In the genomic region with DNA sequence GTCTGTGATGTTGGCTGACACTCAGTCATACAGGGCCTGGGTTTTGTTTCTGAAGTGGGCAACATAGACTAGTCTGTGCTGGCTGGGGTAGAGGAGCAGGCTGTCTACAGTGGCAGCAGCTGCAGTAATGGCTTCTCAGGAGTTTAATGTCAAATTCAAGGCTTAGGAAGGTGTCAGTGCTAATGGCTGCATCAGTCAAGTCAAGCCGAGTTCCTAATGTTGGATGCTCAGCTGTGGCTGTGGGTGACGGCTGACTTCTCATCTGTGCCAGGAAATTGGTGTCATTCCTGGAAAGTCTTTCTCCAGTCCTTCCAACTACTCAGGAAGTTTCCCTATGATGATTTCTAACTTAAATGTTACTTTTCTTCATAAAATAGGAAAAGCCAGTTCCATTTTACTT, we compare ENCODE assay signal across 24 cellular contexts.
DNase-seq lines count a peak whose midpoint lies in the region; ATAC-seq, FAIRE-seq and TF ChIP-seq lines count a peak whose summit lies in the region.
"Had no signal": no experiment of that assay in that cellular context is flagged by ENCODE, and none has a peak within 500 bp of the region (broad histone marks: within the 10 kb centered on the region; RNA-seq: fewer than 3 reads in every experiment).

No MANE protein-coding gene starts in this region.

- H3K4me3 Mint-ChIP-seq in MCF 10A (ENCODE audit: unreplicated experiment): no peak overlapping the region
- no peak overlapping the region for H3K4me3 Mint-ChIP-seq in naive thymus-derived CD4-positive, alpha-beta T cell
- H3K4me3 Mint-ChIP-seq: B cell; CD4-positive, CD25-positive, alpha-beta regulatory T cell; CD8-positive, alpha-beta T cell had no signal

- POLR2A ChIA-PET in MCF 10A (lab: Yijun Ruan, JAX): no interaction called here
- POLR2A ChIA-PET in naive thymus-derived CD4-positive, alpha-beta T cell (lab: Charles Lee): no interaction called here

- H3K4me1 Mint-ChIP-seq in MCF 10A (ENCODE audit: insufficient read depth, unreplicated experiment): peaks cover 19% of the 10 kb centered on the region
- H3K4me1 Mint-ChIP-seq in naive thymus-derived CD4-positive, alpha-beta T cell: no peaks in the 10 kb centered on the region
- H3K4me1 Mint-ChIP-seq: B cell; CD4-positive, CD25-positive, alpha-beta regulatory T cell had no signal

- no peaks in the 10 kb centered on the region for H4K20me1 ChIP-seq in osteoblast (ENCODE audit: insufficient read depth, low read length)
- H4K20me1 ChIP-seq: BLaER1 had no signal

- no peak for ATAC-seq in naive thymus-derived CD4-positive, alpha-beta T cell
- ATAC-seq: CD8-positive, alpha-beta T cell had no signal

- H3K4me3 ChIP-seq in breast epithelium: no peak overlapping the region
- H3K4me3 ChIP-seq in osteoblast (ENCODE audit: insufficient read depth, low read length): no peak overlapping the region
- no peak overlapping the region for H3K4me3 ChIP-seq in naive thymus-derived CD4-positive, alpha-beta T cell (ENCODE audit: low read length)
- no peak overlapping the region for H3K4me3 ChIP-seq in colonic mucosa
- H3K4me3 ChIP-seq: BLaER1, GM23248 had no signal

- H3K9me3 Mint-ChIP-seq in MCF 10A (ENCODE audit: unreplicated experiment): no peaks in the 10 kb centered on the region
- H3K9me3 Mint-ChIP-seq in naive thymus-derived CD4-positive, alpha-beta T cell: peaks cover 0 to 7% (median 3%) of the 10 kb centered on the region in 11 donors

- no peaks in the 10 kb centered on the region for H3K9me3 ChIP-seq in breast epithelium
- H3K9me3 ChIP-seq in osteoblast (ENCODE audit: low read depth, low read length): no peaks in the 10 kb centered on the region
- no peaks in the 10 kb centered on the region for H3K9me3 ChIP-seq in naive thymus-derived CD4-positive, alpha-beta T cell (ENCODE audit: control insufficient read depth in 2 of 3, low read length in 3 of 3)
- H3K9me3 ChIP-seq in colonic mucosa: no peaks in the 10 kb centered on the region
- H3K9me3 ChIP-seq: BLaER1, Caco-2 had no signal

- no peaks in the 10 kb centered on the region for H3K27me3 ChIP-seq in breast epithelium
- H3K27me3 ChIP-seq in osteoblast (ENCODE audit: insufficient read depth, low read length): no peaks in the 10 kb centered on the region
- no peaks in the 10 kb centered on the region for H3K27me3 ChIP-seq in naive thymus-derived CD4-positive, alpha-beta T cell (ENCODE audit: control insufficient read depth in 2 of 2, insufficient read depth in 2 of 2, low read length in 2 of 2)
- no peaks in the 10 kb centered on the region for H3K27me3 ChIP-seq in colonic mucosa
- H3K27me3 ChIP-seq: BLaER1 had no signal

- H3K4me2 ChIP-seq in osteoblast (ENCODE audit: insufficient read depth, low read length): no peak overlapping the region
- H3K4me2 ChIP-seq: BLaER1 had no signal

- no peak overlapping the region for H3K9ac ChIP-seq in colonic mucosa (ENCODE audit: low read depth in 2 of 2, low read length in 2 of 2)
- H3K9ac ChIP-seq: BLaER1, GM23248 had no signal

- H3K79me2 ChIP-seq in osteoblast (ENCODE audit: insufficient read depth, low read length): no peaks in the 10 kb centered on the region

- BruUV-seq in MCF 10A (replicated peaks; lab: Mats Ljungman, UMichigan): no TSS peak

- TF ChIP-seq POLR2A in breast epithelium (IDR thresholded peaks at IDR 0.05): no peak

- peak overlapping the region; percentile 55 for H3K27ac Mint-ChIP-seq in MCF 10A (ENCODE audit: low read depth, unreplicated experiment)
- no peak overlapping the region for H3K27ac Mint-ChIP-seq in naive thymus-derived CD4-positive, alpha-beta T cell
- H3K27ac Mint-ChIP-seq: B cell; CD4-positive, CD25-positive, alpha-beta regulatory T cell; CD8-positive, alpha-beta T cell had no signal

- no peaks in the 10 kb centered on the region for H3K4me1 ChIP-seq in breast epithelium
- peaks cover 30% of the 10 kb centered on the region for H3K4me1 ChIP-seq in osteoblast (ENCODE audit: insufficient read depth, low read length)
- no peaks in the 10 kb centered on the region for H3K4me1 ChIP-seq in naive thymus-derived CD4-positive, alpha-beta T cell (ENCODE audit: control insufficient read depth in 2 of 2, insufficient read depth in 2 of 2, low read length in 2 of 2)
- H3K4me1 ChIP-seq in colonic mucosa: no peaks in the 10 kb centered on the region
- H3K4me1 ChIP-seq: BLaER1, Caco-2 had no signal

- CTCF ChIA-PET in MCF 10A (lab: Yijun Ruan, JAX): no interaction called here
- CTCF ChIA-PET in naive thymus-derived CD4-positive, alpha-beta T cell (lab: Charles Lee): no interaction called here

- TF ChIP-seq CTCF in MCF 10A (IDR thresholded peaks at IDR 0.05; ENCODE audit: unreplicated experiment): no peak
- TF ChIP-seq CTCF in breast epithelium (IDR thresholded peaks at IDR 0.05): no peak
- no peak for TF ChIP-seq CTCF in osteoblast (IDR thresholded peaks at IDR 0.05; ENCODE audit: extremely low read depth, low read depth, low read length)
- no peak for TF ChIP-seq CTCF in colonic mucosa (IDR thresholded peaks at IDR 0.05)

- H3K36me3 ChIP-seq in breast epithelium (no peaks in the 10 kb centered on the region), osteoblast (ENCODE audit: insufficient read depth, low read length) (no peaks in the 10 kb centered on the region), colonic mucosa (no peaks in the 10 kb centered on the region)
- no peaks in the 10 kb centered on the region for H3K36me3 ChIP-seq in naive thymus-derived CD4-positive, alpha-beta T cell (ENCODE audit: control insufficient read depth in 2 of 3, insufficient read depth in 3 of 3, low read length in 3 of 3)
- H3K36me3 ChIP-seq: BLaER1 had no signal

- H3K27ac ChIP-seq in breast epithelium (no peak overlapping the region), osteoblast (ENCODE audit: low read depth, low read length) (peak overlapping the region; percentile 9), colonic mucosa (no peak overlapping the region)
- no peak overlapping the region for H3K27ac ChIP-seq in naive thymus-derived CD4-positive, alpha-beta T cell (ENCODE audit: low read depth, low read length)
- H3K27ac ChIP-seq: 22Rv1, BLaER1, C4-2B, GM23248 had no signal

- intact Hi-C loops in MCF 10A (cut with micrococcal nuclease) (no loop called here), breast epithelium (cut with DNase I; ENCODE audit: low total_unique reads) (no loop called here), colonic mucosa (cut with DNase I) (no loop called here)
- intact Hi-C loops in naive thymus-derived CD4-positive, alpha-beta T cell (cut with micrococcal nuclease): no loop called here

- H2AFZ ChIP-seq in osteoblast (ENCODE audit: low read length): no peak overlapping the region
- H2AFZ ChIP-seq: GM23248 had no signal

- DNase-seq in MCF 10A (ENCODE audit: unreplicated experiment) (no peak), breast epithelium (ENCODE audit: low spot score in 2 of 2) (no peak), myocyte (ENCODE audit: low read depth) (peak; percentile 74), osteoblast (ENCODE audit: insufficient read length, low spot score, missing footprints) (no peak), urothelium cell line (ENCODE audit: low spot score) (no peak), germinal center (ENCODE audit: low spot score) (no peak), colonic mucosa (no peak)
- DNase-seq in naive thymus-derived CD4-positive, alpha-beta T cell: no peak
- DNase-seq: Caco-2; CD4-positive, CD25-positive, alpha-beta regulatory T cell; CD8-positive, alpha-beta T cell; DMS153; DND-41; GM23248; H7; HCEC 1CT had no signal

- H3K36me3 Mint-ChIP-seq in MCF 10A (ENCODE audit: insufficient read depth, unreplicated experiment): no peaks in the 10 kb centered on the region
- no peaks in the 10 kb centered on the region for H3K36me3 Mint-ChIP-seq in naive thymus-derived CD4-positive, alpha-beta T cell
- H3K36me3 Mint-ChIP-seq: CD4-positive, CD25-positive, alpha-beta regulatory T cell; CD8-positive, alpha-beta T cell had no signal

- H3K27me3 Mint-ChIP-seq in MCF 10A (ENCODE audit: insufficient read depth, unreplicated experiment): no peaks in the 10 kb centered on the region
- H3K27me3 Mint-ChIP-seq in naive thymus-derived CD4-positive, alpha-beta T cell: peaks cover 0 to 4% (median 0%) of the 10 kb centered on the region in 5 donors
- H3K27me3 Mint-ChIP-seq: B cell; CD4-positive, CD25-positive, alpha-beta regulatory T cell had no signal

- peak; percentile 44 for FAIRE-seq in urothelium cell line (lab: Jason Lieb, UNC)
- FAIRE-seq: A204.1, G401.6, GM12892, H1 had no signal
